ENCODE assay signal across 30 cellular contexts in the genomic region with DNA sequence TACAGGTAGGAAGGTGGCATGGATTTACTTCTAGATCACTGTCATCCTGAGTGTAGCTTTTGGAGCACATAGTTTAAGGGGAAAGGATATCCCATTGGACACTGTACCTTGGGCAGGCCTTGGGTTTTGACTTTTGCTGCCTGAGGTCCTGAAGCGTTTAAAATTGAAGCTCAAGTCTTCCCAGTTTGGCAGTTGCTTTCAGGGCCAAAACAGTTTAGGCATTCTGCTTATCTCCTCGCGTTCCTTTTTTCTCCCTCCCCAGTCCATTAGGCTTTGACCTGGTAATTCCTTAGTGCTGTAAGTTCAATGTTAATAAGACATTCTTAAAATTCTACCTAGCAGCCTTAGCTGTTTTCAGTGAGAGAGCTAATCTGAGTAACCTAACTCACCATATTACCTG.
"Had no signal": no experiment of that assay in that cellular context is flagged by ENCODE, and none has a peak within 500 bp of the region (broad histone marks: within the 10 kb centered on the region; RNA-seq: fewer than 3 reads in every experiment).

No MANE protein-coding gene starts in this region.

- H3K27ac ChIP-seq: foreskin keratinocyte, heart left ventricle, lower lobe of right lung, spleen, suprapubic skin, tibial artery, WERI-Rb-1 had no signal

- H3K4me3 Mint-ChIP-seq: activated CD4-positive, alpha-beta memory T cell treated with anti-CD3 and anti-CD28 coated beads for 36 hours; activated CD4-positive, alpha-beta T cell treated with anti-CD3 and anti-CD28 coated beads, Interleukin-2, amount 10 ng/mL, durations not matched to agents 24 days and 14 days; activated naive CD4-positive, alpha-beta T cell treated with anti-CD3 and anti-CD28 coated beads, Interleukin-2, amount 10 ng/mL, durations not matched to agents 7 days and 5 days; activated T-helper 1 cell treated with anti-CD3 and anti-CD28 coated beads, Interleukin-12 subunit alpha, Interleukin-12 subunit beta, Interleukin-2, Interleukin-4 antibody, amounts not matched to agents 30 ng/mL and 10 ng/mL and 1 ng/mL, durations not matched to agents 14 hours and 24 hours and 36 hours; central memory CD8-positive, alpha-beta T cell; dendritic cell treated with granulocyte-macrophage colony-stimulating factor and Interleukin-4, amounts not matched to agents 40 ng/mL and 50 ng/mL, for 4 days; endodermal cell; natural killer cell treated with Interleukin-12 subunit alpha and Interleukin-12 subunit beta and Interleukin-15 and Interleukin-18, amount 100 ng/mL, for 72 hours; T-helper 1 cell treated with Interleukin-12 subunit alpha and Interleukin-12 subunit beta and Interleukin-4 antibody, amounts not matched to agents 30 μg/mL and 1 μg/mL, for 36 hours had no signal

- H3K27me3 Mint-ChIP-seq: activated CD4-positive, alpha-beta memory T cell treated with anti-CD3 and anti-CD28 coated beads for 36 hours; activated CD4-positive, alpha-beta T cell treated with anti-CD3 and anti-CD28 coated beads, Interleukin-2, amount 10 ng/mL, durations not matched to agents 24 days and 14 days; activated naive CD4-positive, alpha-beta T cell treated with anti-CD3 and anti-CD28 coated beads, Interleukin-2, amount 10 ng/mL, durations not matched to agents 7 days and 5 days; central memory CD8-positive, alpha-beta T cell; dendritic cell treated with granulocyte-macrophage colony-stimulating factor and Interleukin-4, amounts not matched to agents 40 ng/mL and 50 ng/mL, for 4 days; natural killer cell treated with Interleukin-12 subunit alpha and Interleukin-12 subunit beta and Interleukin-15 and Interleukin-18, amount 100 ng/mL, for 72 hours had no signal

- H3K36me3 ChIP-seq: lower lobe of right lung, WERI-Rb-1 had no signal

- H3K4me1 Mint-ChIP-seq: central memory CD8-positive, alpha-beta T cell; endodermal cell had no signal

- H3K27ac Mint-ChIP-seq: activated CD4-positive, alpha-beta memory T cell treated with anti-CD3 and anti-CD28 coated beads for 36 hours; activated CD4-positive, alpha-beta T cell treated with anti-CD3 and anti-CD28 coated beads, Interleukin-2, amount 10 ng/mL, durations not matched to agents 24 days and 14 days; activated naive CD4-positive, alpha-beta T cell treated with anti-CD3 and anti-CD28 coated beads, Interleukin-2, amount 10 ng/mL, durations not matched to agents 7 days and 5 days; activated T-helper 1 cell treated with anti-CD3 and anti-CD28 coated beads, Interleukin-12 subunit alpha, Interleukin-12 subunit beta, Interleukin-2, Interleukin-4 antibody, amounts not matched to agents 30 ng/mL and 10 ng/mL and 1 ng/mL, durations not matched to agents 14 hours and 24 hours and 36 hours; dendritic cell treated with granulocyte-macrophage colony-stimulating factor and Interleukin-4, amounts not matched to agents 40 ng/mL and 50 ng/mL, for 4 days; endodermal cell; natural killer cell treated with Interleukin-12 subunit alpha and Interleukin-12 subunit beta and Interleukin-15 and Interleukin-18, amount 100 ng/mL, for 72 hours; T-helper 1 cell treated with Interleukin-12 subunit alpha and Interleukin-12 subunit beta and Interleukin-4 antibody, amounts not matched to agents 30 μg/mL and 1 μg/mL, for 36 hours had no signal

- ATAC-seq: esophagus mucosa; foreskin keratinocyte; heart left ventricle; left lobe of liver; lower lobe of right lung; mucosa of descending colon; natural killer cell treated with Interleukin-12 subunit alpha and Interleukin-12 subunit beta and Interleukin-15 and Interleukin-18, amount 100 ng/mL, for 72 hours; right cardiac atrium had no signal

- H3K36me3 Mint-ChIP-seq: natural killer cell treated with Interleukin-12 subunit alpha and Interleukin-12 subunit beta and Interleukin-15 and Interleukin-18, amount 100 ng/mL, for 72 hours had no signal

- H3K27me3 ChIP-seq: foreskin keratinocyte, heart left ventricle, spleen, suprapubic skin, tibial artery had no signal

- H3K4me1 ChIP-seq: foreskin keratinocyte, lower lobe of right lung, suprapubic skin, tibial artery had no signal

- H3K9me3 Mint-ChIP-seq: activated CD4-positive, alpha-beta memory T cell treated with anti-CD3 and anti-CD28 coated beads for 36 hours; activated CD4-positive, alpha-beta T cell treated with anti-CD3 and anti-CD28 coated beads, Interleukin-2, amount 10 ng/mL, durations not matched to agents 24 days and 14 days; activated naive CD4-positive, alpha-beta T cell treated with anti-CD3 and anti-CD28 coated beads, Interleukin-2, amount 10 ng/mL, durations not matched to agents 7 days and 5 days; activated T-helper 1 cell treated with anti-CD3 and anti-CD28 coated beads, Interleukin-12 subunit alpha, Interleukin-12 subunit beta, Interleukin-2, Interleukin-4 antibody, amounts not matched to agents 30 ng/mL and 10 ng/mL and 1 ng/mL, durations not matched to agents 14 hours and 24 hours and 36 hours; central memory CD8-positive, alpha-beta T cell; dendritic cell treated with granulocyte-macrophage colony-stimulating factor and Interleukin-4, amounts not matched to agents 40 ng/mL and 50 ng/mL, for 4 days; endodermal cell; natural killer cell treated with Interleukin-12 subunit alpha and Interleukin-12 subunit beta and Interleukin-15 and Interleukin-18, amount 100 ng/mL, for 72 hours; T-helper 1 cell treated with Interleukin-12 subunit alpha and Interleukin-12 subunit beta and Interleukin-4 antibody, amounts not matched to agents 30 μg/mL and 1 μg/mL, for 36 hours had no signal

- H3K9me3 ChIP-seq: heart left ventricle, lower lobe of right lung, mucosa of descending colon, spleen, suprapubic skin, tibial artery had no signal

- DNase-seq: activated CD4-positive, alpha-beta memory T cell treated with anti-CD3 and anti-CD28 coated beads for 36 hours; activated CD4-positive, alpha-beta T cell treated with anti-CD3 and anti-CD28 coated beads, Interleukin-2, amount 10 ng/mL, durations not matched to agents 24 days and 14 days; activated CD4-positive, CD25-positive, alpha-beta regulatory T cell treated with anti-CD3 and anti-CD28 coated beads, Interleukin-2, amount 50 U/mL, for 72 hours; activated CD8-positive, alpha-beta memory T cell treated with anti-CD3 and anti-CD28 coated beads, Interleukin-2, amount 50 U/mL, for 4 hours; activated effector memory CD4-positive, alpha-beta T cell treated with anti-CD3 and anti-CD28 coated beads, Interleukin-2, amount 50 U/mL, for 16 hours; activated naive CD4-positive, alpha-beta T cell treated with anti-CD3 and anti-CD28 coated beads, Interleukin-2, amount 10 ng/mL, durations not matched to agents 7 days and 5 days; activated T-cell treated with anti-CD3 and anti-CD28 coated beads, Interleukin-2, amount 50 U/mL, for 1 hour; endodermal cell; foreskin keratinocyte; heart left ventricle; hypothalamus; kidney glomerular epithelial cell; lower lobe of right lung; mesenchymal stem cell; mucosa of descending colon; posterior cingulate gyrus; right cardiac atrium; spleen; stimulated activated naive CD4-positive, alpha-beta T cell; T1000; tibial artery; WERI-Rb-1 had no signal

- H3K4me3 ChIP-seq: heart left ventricle, lower lobe of right lung, mucosa of descending colon, spleen, suprapubic skin, tibial artery had no signal
